Comparison of ENCODE assay signal across 23 cellular contexts in the genomic region with DNA sequence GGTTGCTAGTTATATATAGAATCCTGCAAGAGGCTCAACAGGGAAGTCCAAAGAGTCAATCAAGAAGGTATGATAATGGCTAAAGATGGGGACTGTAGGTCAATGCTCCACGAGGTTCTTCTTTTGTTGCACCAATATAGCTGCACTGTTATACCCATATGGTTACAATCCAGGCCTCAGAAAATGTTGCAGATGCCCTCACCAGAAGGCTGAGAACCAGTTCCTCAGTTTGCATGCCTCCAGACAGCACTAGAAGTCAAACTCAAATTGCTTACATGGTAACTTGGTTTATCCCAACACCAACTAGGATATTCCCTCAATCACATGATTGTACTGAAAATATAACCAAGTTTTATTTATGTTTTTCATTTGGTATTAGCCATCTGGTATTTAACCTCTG. TPM values are rescaled to one million over a fixed set of nuclear protein-coding genes. Genes with fewer than 3 reads are reported as not detected.
DNase-seq lines count a peak whose midpoint lies in the region; ATAC-seq, FAIRE-seq and TF ChIP-seq lines count a peak whose summit lies in the region.
"Had no signal": no experiment of that assay in that cellular context is flagged by ENCODE, and none has a peak within 500 bp of the region (broad histone marks: within the 10 kb centered on the region; RNA-seq: fewer than 3 reads in every experiment).

No MANE protein-coding gene starts in this region.

- H4K5ac ChIP-seq in IMR-90 (ENCODE audit: low read depth, low read length), result no peak overlapping the region; the same call in 1 of the 2 replicates

- 0 out of 4 replicates have a peak, but pooled peaks cover 0 to 4% of the 10 kb centered on the region in 2 experiments for H3K79me1 ChIP-seq in IMR-90 (ENCODE audit: low read depth in 1 of 2, low read length in 2 of 2)

- H3K4me2 ChIP-seq in A549 (no peak overlapping the region), IMR-90 (ENCODE audit: low read depth, low read length) (no peak overlapping the region), OCI-LY3 (ENCODE audit: low read length) (no peak overlapping the region)
- H3K4me2 ChIP-seq: BLaER1 had no signal

- POLR2A ChIA-PET in A549 (lab: Yijun Ruan, JAX), result no interaction called here
- POLR2A ChIA-PET in IMR-90 (lab: Charles Lee; ENCODE audit: unreplicated experiment), result no interaction called here
- POLR2A ChIA-PET in WTC11 (lab: Charles Lee), result no interaction called here
- POLR2A ChIA-PET in activated CD4-positive, alpha-beta T cell treated with anti-CD3 and anti-CD28 coated beads, Interleukin-2, amount 10 ng/mL, durations not matched to agents 7 days and 5 days (lab: Charles Lee), result no interaction called here

- TF ChIP-seq POLR2A in A549 (IDR thresholded peaks at IDR 0.05; ENCODE audit: low read length) (no peak), IMR-90 (IDR thresholded peaks at IDR 0.05; ENCODE audit: low read depth, low read length) (0 out of 2 replicates have a peak, but pooled peaks have one; percentile 8)

- peaks cover 4% of the 10 kb centered on the region; the same call in 1 of the 2 replicates for H3K9me3 Mint-ChIP-seq in WTC11
- no peaks in the 10 kb centered on the region for H3K9me3 Mint-ChIP-seq in activated T-helper 17 cell treated with anti-CD3 and anti-CD28 coated beads, Interleukin-2, amount 50 U/mL, for 72 hours
- H3K9me3 Mint-ChIP-seq in activated CD4-positive, alpha-beta T cell treated with anti-CD3 and anti-CD28 coated beads, Interleukin-2, amount 10 ng/mL, durations not matched to agents 7 days and 5 days, result no peaks in the 10 kb centered on the region

- BruUV-seq in IMR-90 (replicated peaks; lab: Mats Ljungman, UMichigan), result no TSS peak

- H4K20me1 ChIP-seq in IMR-90 (ENCODE audit: insufficient read depth, low read length) (peaks cover 13% of the 10 kb centered on the region), OCI-LY3 (ENCODE audit: insufficient read depth, low read length) (peaks cover 14% of the 10 kb centered on the region)

- H4K8ac ChIP-seq in IMR-90 (ENCODE audit: low read depth in 2 of 2, low read length in 2 of 2), result no peak overlapping the region

- no peak for FAIRE-seq in A549 (lab: Jason Lieb, UNC)
- FAIRE-seq: GM19239, RCC 7860 had no signal

- H3K36me3 Mint-ChIP-seq in WTC11, result no peaks in the 10 kb centered on the region
- peaks cover 8% of the 10 kb centered on the region for H3K36me3 Mint-ChIP-seq in activated T-helper 17 cell treated with anti-CD3 and anti-CD28 coated beads, Interleukin-2, amount 50 U/mL, for 72 hours (ENCODE audit: low read depth)
- H3K36me3 Mint-ChIP-seq in activated CD4-positive, alpha-beta T cell treated with anti-CD3 and anti-CD28 coated beads, Interleukin-2, amount 10 ng/mL, durations not matched to agents 7 days and 5 days (ENCODE audit: low read depth), result peaks cover 10% of the 10 kb centered on the region

- no peak overlapping the region for H3K23ac ChIP-seq in IMR-90 (ENCODE audit: low read depth, low read length)

- no peak overlapping the region for H3K14ac ChIP-seq in IMR-90 (replicated peaks; ENCODE audit: low read depth, low read length)

- H3K4me1 Mint-ChIP-seq in WTC11, result no peaks in the 10 kb centered on the region
- H3K4me1 Mint-ChIP-seq in activated T-helper 17 cell treated with anti-CD3 and anti-CD28 coated beads, Interleukin-2, amount 50 U/mL, for 72 hours, result no peaks in the 10 kb centered on the region
- H3K4me1 Mint-ChIP-seq in activated CD4-positive, alpha-beta T cell treated with anti-CD3 and anti-CD28 coated beads, Interleukin-2, amount 10 ng/mL, durations not matched to agents 7 days and 5 days, result peaks cover 5% of the 10 kb centered on the region

- no peak for TF ChIP-seq RAD21 in A549 (conservative IDR thresholded peaks at IDR 0.05 in 1 of 2, IDR thresholded peaks at IDR 0.05 in 1 of 2)
- no peak for TF ChIP-seq RAD21 in IMR-90 (IDR thresholded peaks at IDR 0.05; ENCODE audit: low read length)

- no peak overlapping the region for H3K4ac ChIP-seq in IMR-90 (ENCODE audit: low read depth, low read length)

- no peak overlapping the region for H2AK9ac ChIP-seq in IMR-90 (replicated peaks; ENCODE audit: low read depth, low read length, poor library complexity)

- no peak overlapping the region for H3K4me3 ChIP-seq in A549
- no peak overlapping the region for H3K4me3 ChIP-seq in IMR-90 (ENCODE audit: insufficient read depth, low read depth, low read length)
- no peak overlapping the region for H3K4me3 ChIP-seq in OCI-LY3 (ENCODE audit: low read length)
- H3K4me3 ChIP-seq: BLaER1, MG63, SJSA1 had no signal

- no peak overlapping the region for H3K4me3 Mint-ChIP-seq in WTC11
- H3K4me3 Mint-ChIP-seq in activated T-helper 17 cell treated with anti-CD3 and anti-CD28 coated beads, Interleukin-2, amount 50 U/mL, for 72 hours, result no peak overlapping the region
- no peak overlapping the region for H3K4me3 Mint-ChIP-seq in activated CD4-positive, alpha-beta T cell treated with anti-CD3 and anti-CD28 coated beads, Interleukin-2, amount 10 ng/mL, durations not matched to agents 7 days and 5 days
- H3K4me3 Mint-ChIP-seq: CD4-positive, alpha-beta memory T cell had no signal

- dilution Hi-C loops in IMR-90 (cut with HindIII; ENCODE audit: low sequenced_read_pairs, unreplicated experiment), result no loop called here

- no peak for DNase-seq in A549 (ENCODE audit: low read depth in 1 of 2, low spot score in 1 of 2)
- no peak for DNase-seq in IMR-90
- no peak for DNase-seq in WTC11 (ENCODE audit: low spot score)
- no peak for DNase-seq in DMS114 treated with DMSO at 0.1 percent for 48 hours (lab: John Stamatoyannopoulos, UW; ENCODE audit: unreplicated experiment)
- DNase-seq in activated CD4-positive, alpha-beta T cell treated with anti-CD3 and anti-CD28 coated beads, Interleukin-2, amount 10 ng/mL, durations not matched to agents 7 days and 5 days, result no peak
- DNase-seq: ACHN; Caco-2; CD4-positive, alpha-beta memory T cell; DMS79; GOT3; MG63; NCI-H1694; NCI-H2081; NCI-H2171 treated with DMSO at 0.1 percent for 48 hours; NCI-H524 treated with DMSO at 0.1 percent for 48 hours; NCI-H82; SW 1271 had no signal

- 19% methylated on average over 1 of the region's 1 CpG for WGBS in A549 (ENCODE audit: missing lambda C conversion rate)
- no CpG with 5 or more reads among the region's 1 CpG for WGBS in IMR-90 (ENCODE audit: extremely low coverage in 2 of 2, insufficient read length in 1 of 2), 2 experiments

- H3K4me1 ChIP-seq in A549, result no peaks in the 10 kb centered on the region
- H3K4me1 ChIP-seq in IMR-90 (ENCODE audit: control insufficient read depth, insufficient read depth, low read length), result 0 out of 2 replicates have a peak, but pooled peaks cover 2% of the 10 kb centered on the region
- H3K4me1 ChIP-seq in OCI-LY3 (ENCODE audit: low read length), result peaks cover 11% of the 10 kb centered on the region
- H3K4me1 ChIP-seq: BLaER1, Caco-2, SJSA1 had no signal

- H3K27me3 Mint-ChIP-seq in WTC11 (ENCODE audit: low read depth), result no peaks in the 10 kb centered on the region
- no peaks in the 10 kb centered on the region for H3K27me3 Mint-ChIP-seq in activated T-helper 17 cell treated with anti-CD3 and anti-CD28 coated beads, Interleukin-2, amount 50 U/mL, for 72 hours
- H3K27me3 Mint-ChIP-seq in activated CD4-positive, alpha-beta T cell treated with anti-CD3 and anti-CD28 coated beads, Interleukin-2, amount 10 ng/mL, durations not matched to agents 7 days and 5 days, result no peaks in the 10 kb centered on the region
- H3K27me3 Mint-ChIP-seq: CD4-positive, alpha-beta memory T cell had no signal

- peak; percentile 1 to 14; a peak in 2 of 6 replicates for ATAC-seq in A549
- no peak for ATAC-seq in IMR-90 (ENCODE audit: low read depth)
- no peak for ATAC-seq in WTC11
- no peak for ATAC-seq in activated T-helper 17 cell treated with anti-CD3 and anti-CD28 coated beads, Interleukin-2, amount 50 U/mL, for 72 hours (replicated peaks)

- H3K27ac ChIP-seq in A549 (no peak overlapping the region), IMR-90 (ENCODE audit: insufficient read depth, low read length) (no peak overlapping the region), OCI-LY3 (ENCODE audit: low read length) (0 out of 2 replicates have a peak overlapping the region, but pooled peaks have one; percentile 4)
- H3K27ac ChIP-seq: BLaER1, SJSA1 had no signal

- no peak overlapping the region for H2AK5ac ChIP-seq in IMR-90 (ENCODE audit: low read depth, low read length)

- H3K56ac ChIP-seq in IMR-90 (ENCODE audit: extremely low read depth, insufficient read depth, low read length), result no peak overlapping the region

- no peak overlapping the region for H2BK15ac ChIP-seq in IMR-90 (ENCODE audit: low read depth, low read length)

- no peak overlapping the region for H2BK5ac ChIP-seq in IMR-90 (ENCODE audit: low read depth, low read length, poor library complexity, severe bottlenecking)

- H2BK20ac ChIP-seq in IMR-90 (ENCODE audit: low read depth, low read length), result no peak overlapping the region

- H3K9me3 ChIP-seq in A549 (no peaks in the 10 kb centered on the region), IMR-90 (ENCODE audit: control insufficient read depth, insufficient read depth, low read length) (no peaks in the 10 kb centered on the region), OCI-LY3 (ENCODE audit: insufficient read depth, low read length) (no peaks in the 10 kb centered on the region)
- H3K9me3 ChIP-seq: SJSA1 had no signal

- no peak overlapping the region for H4K91ac ChIP-seq in IMR-90 (ENCODE audit: insufficient read depth, low read depth, low read length)

- H3K27me3 ChIP-seq in IMR-90 (ENCODE audit: control insufficient read depth, insufficient read depth, low read length), result no peaks in the 10 kb centered on the region
- H3K27me3 ChIP-seq in OCI-LY3 (ENCODE audit: low read depth, low read length), result no peaks in the 10 kb centered on the region
- H3K27me3 ChIP-seq: BLaER1, MG63 had no signal

- TF ChIP-seq CTCF in A549 (IDR thresholded peaks at IDR 0.05) (no peak), IMR-90 (conservative IDR thresholded peaks at IDR 0.05; ENCODE audit: low read depth, low read length) (no peak), OCI-LY3 (IDR thresholded peaks at IDR 0.05; ENCODE audit: low read depth, low read length) (no peak), WTC11 (IDR thresholded peaks at IDR 0.05) (no peak)

- H3K27ac Mint-ChIP-seq in WTC11, result no peak overlapping the region
- no peak overlapping the region for H3K27ac Mint-ChIP-seq in activated T-helper 17 cell treated with anti-CD3 and anti-CD28 coated beads, Interleukin-2, amount 50 U/mL, for 72 hours
- no peak overlapping the region for H3K27ac Mint-ChIP-seq in activated CD4-positive, alpha-beta T cell treated with anti-CD3 and anti-CD28 coated beads, Interleukin-2, amount 10 ng/mL, durations not matched to agents 7 days and 5 days

- no peak for TF ChIP-seq EP300 in A549 (IDR thresholded peaks at IDR 0.05)

- in situ Hi-C loops in IMR-90 (cut with MboI; ENCODE audit: low sequenced_read_pairs), result no loop called here

- H2AFZ ChIP-seq in IMR-90 (replicated peaks; ENCODE audit: low read length, poor library complexity), result no peak overlapping the region
- H2AFZ ChIP-seq in OCI-LY3 (ENCODE audit: low read depth, low read length), result no peak overlapping the region

- H3K18ac ChIP-seq in IMR-90 (ENCODE audit: low read depth, low read length), result no peak overlapping the region

- H3K9ac ChIP-seq in IMR-90 (ENCODE audit: low read depth, low read length) (no peak overlapping the region), OCI-LY3 (ENCODE audit: low read length) (no peak overlapping the region)
- H3K9ac ChIP-seq: BLaER1 had no signal

- no peaks in the 10 kb centered on the region for H3K79me2 ChIP-seq in OCI-LY3 (ENCODE audit: low read length)

- CTCF ChIA-PET in A549 (lab: Yijun Ruan, JAX), result interaction anchor here (2.0 kb wide), 1 partner anchor 12 kb away, joined by 4 read pairs; no protein-coding TSS in a partner anchor
- CTCF ChIA-PET in IMR-90 (lab: Yijun Ruan, JAX), result interaction anchor here (1.1 kb wide), 1 partner anchor 96 kb away, joined by 3 read pairs; no protein-coding TSS in a partner anchor
- CTCF ChIA-PET in WTC11 (lab: Charles Lee), result no interaction called here
- CTCF ChIA-PET in activated CD4-positive, alpha-beta T cell treated with anti-CD3 and anti-CD28 coated beads, Interleukin-2, amount 10 ng/mL, durations not matched to agents 7 days and 5 days (lab: Charles Lee), result no interaction called here

- H3K9me1 ChIP-seq in IMR-90 (ENCODE audit: insufficient read depth, low read length), result no peaks in the 10 kb centered on the region

- H3K36me3 ChIP-seq in IMR-90 (ENCODE audit: control insufficient read depth, insufficient read depth, low read length) (peaks cover 2% of the 10 kb centered on the region; the same call in 1 of the 2 replicates), OCI-LY3 (replicated peaks; ENCODE audit: low read depth, low read length) (peaks cover 26% of the 10 kb centered on the region)

- H2BK120ac ChIP-seq in IMR-90 (ENCODE audit: low read depth, low read length), result no peak overlapping the region

- intact Hi-C loops in IMR-90 (cut with micrococcal nuclease), result no loop called here

RNA-seq across cellular contexts. Expression of gene EEF1A1, which starts 12.1 kb away (rescaled TPM):
- polyA plus RNA-seq in A549 (2011; rRNA removed) (9,755 and 11,157 TPM in 2 replicates), A549 (2017; fragmentation: RNase III; extraction: RNeasy Plus Mini Kit Qiagen cat#74134 plus additional on column Dnase treatment) (5,475 to 5,777 TPM (median 5,660 TPM) in 3 replicates), IMR-90 (2012; rRNA removed) (11,870 and 14,757 TPM in 2 replicates)
- 5,099 and 5,614 TPM in 2 replicates for polyA plus RNA-seq in A549 (2012; cell fraction: cytosol; rRNA removed)
- polyA plus RNA-seq in A549 (2012; cell fraction: nucleus; rRNA removed), result 2,093 and 3,668 TPM in 2 replicates
- polyA minus RNA-seq in A549 (2011; rRNA and poly(A)+ RNA removed), result 8,330 and 9,279 TPM in 2 replicates
- total RNA-seq in IMR-90 (2012; rRNA removed) (28,223 and 30,152 TPM in 2 replicates), WTC11 (2021) (11,564 to 13,111 TPM (median 12,917 TPM) in 3 replicates)
- polyA plus RNA-seq in IMR-90 (2012; cell fraction: cytosol; rRNA removed), result 7,454 and 10,082 TPM in 2 replicates
- 1,642 and 5,672 TPM in 2 replicates for polyA plus RNA-seq in IMR-90 (2012; cell fraction: nucleus; rRNA removed; ENCODE audit: low replicate concordance)
- total RNA-seq in activated T-helper 17 cell treated with anti-CD3 and anti-CD28 coated beads, Interleukin-2, amount 50 U/mL, for 72 hours, result over 10,000 TPM in 1 of 2 donors, 1,000 to 10,000 TPM in 1; 9,813 to 18,243 TPM
- total RNA-seq in activated CD4-positive, alpha-beta T cell treated with anti-CD3 and anti-CD28 coated beads, Interleukin-2, amount 10 ng/mL, durations not matched to agents 7 days and 5 days, result 1,000 to 10,000 TPM; 7,789 to 8,433 TPM

RNA-seq across cellular contexts. Expression of gene MTO1, which starts 47.2 kb away (rescaled TPM):
- polyA plus RNA-seq in A549 (2011; rRNA removed) (19.9 and 22.1 TPM in 2 replicates), A549 (2017; fragmentation: RNase III; extraction: RNeasy Plus Mini Kit Qiagen cat#74134 plus additional on column Dnase treatment) (11.4 to 13.5 TPM (median 12.8 TPM) in 3 replicates), IMR-90 (2012; rRNA removed) (12.7 and 15.0 TPM in 2 replicates)
- 7.9 TPM in 2 replicates for polyA plus RNA-seq in A549 (2012; cell fraction: cytosol; rRNA removed)
- polyA plus RNA-seq in A549 (2012; cell fraction: nucleus; rRNA removed), result 10.3 and 14.8 TPM in 2 replicates
- polyA minus RNA-seq in A549 (2011; rRNA and poly(A)+ RNA removed), result 10.6 and 11.0 TPM in 2 replicates
- total RNA-seq in IMR-90 (2012; rRNA removed) (34.7 and 39.8 TPM in 2 replicates), WTC11 (2021) (24.1 to 32.4 TPM (median 28.2 TPM) in 3 replicates)
- polyA plus RNA-seq in IMR-90 (2012; cell fraction: cytosol; rRNA removed), result 4.3 and 6.3 TPM in 2 replicates
- polyA plus RNA-seq in IMR-90 (2012; cell fraction: nucleus; rRNA removed; ENCODE audit: low replicate concordance), result 12.2 and 32.1 TPM in 2 replicates
- 10 to 100 TPM; 46.8 to 57.7 TPM for total RNA-seq in activated T-helper 17 cell treated with anti-CD3 and anti-CD28 coated beads, Interleukin-2, amount 50 U/mL, for 72 hours
- total RNA-seq in activated CD4-positive, alpha-beta T cell treated with anti-CD3 and anti-CD28 coated beads, Interleukin-2, amount 10 ng/mL, durations not matched to agents 7 days and 5 days, result 10 to 100 TPM; 50.9 to 59.6 TPM

RNA-seq across cellular contexts. Expression of gene CGAS, which starts 56.7 kb away (rescaled TPM):
- polyA plus RNA-seq in A549 (2011; rRNA removed) (4.6 and 7.2 TPM in 2 replicates), A549 (2017; fragmentation: RNase III; extraction: RNeasy Plus Mini Kit Qiagen cat#74134 plus additional on column Dnase treatment) (4.7 to 4.9 TPM (median 4.9 TPM) in 3 replicates), IMR-90 (2012; rRNA removed) (1.3 and 1.5 TPM in 2 replicates)
- 2.6 and 3.1 TPM in 2 replicates for polyA plus RNA-seq in A549 (2012; cell fraction: cytosol; rRNA removed)
- polyA plus RNA-seq in A549 (2012; cell fraction: nucleus; rRNA removed), result 3.9 and 4.5 TPM in 2 replicates
- 1.9 and 2.6 TPM in 2 replicates for polyA minus RNA-seq in A549 (2011; rRNA and poly(A)+ RNA removed)
- total RNA-seq in IMR-90 (2012; rRNA removed) (1.6 and 4.2 TPM in 2 replicates), WTC11 (2021) (5.6 to 6.4 TPM (median 5.7 TPM) in 3 replicates)
- 1.1 and 1.2 TPM in 2 replicates for polyA plus RNA-seq in IMR-90 (2012; cell fraction: cytosol; rRNA removed)
- 1.1 and 1.3 TPM in 2 replicates for polyA plus RNA-seq in IMR-90 (2012; cell fraction: nucleus; rRNA removed; ENCODE audit: low replicate concordance)
- 10 to 100 TPM; 37.5 to 56.0 TPM for total RNA-seq in activated T-helper 17 cell treated with anti-CD3 and anti-CD28 coated beads, Interleukin-2, amount 50 U/mL, for 72 hours
- total RNA-seq in activated CD4-positive, alpha-beta T cell treated with anti-CD3 and anti-CD28 coated beads, Interleukin-2, amount 10 ng/mL, durations not matched to agents 7 days and 5 days, result 10 to 100 TPM; 27.9 TPM

Comparison
In these comparisons a context has a peak if more than half of its experiments do, and no peak if none do; other contexts are left out.
1. ATAC-seq: peak in A549 (2 of 2); none in IMR-90 (single experiment), WTC11 (single experiment) and activated T-helper 17 cell treated with anti-CD3 and anti-CD28 coated beads, Interleukin-2, amount 50 U/mL, for 72 hours (single experiment).
2. CTCF ChIA-PET loops: an anchor here in A549 (2.0 kb wide) and IMR-90 (1.1 kb wide); none called in WTC11 and activated CD4-positive, alpha-beta T cell treated with anti-CD3 and anti-CD28 coated beads, Interleukin-2, amount 10 ng/mL, durations not matched to agents 7 days and 5 days.